Comparison of ENCODE assay signal across 8 cellular contexts in genomic region chr11:19953909-19954308, GRCh38.
DNase-seq lines count a peak whose midpoint lies in the region; ATAC-seq, FAIRE-seq and TF ChIP-seq lines count a peak whose summit lies in the region.

No MANE protein-coding gene starts in this region.

- POLR2A ChIA-PET in endothelial cell of umbilical vein (lab: Charles Lee): no interaction called here

- FAIRE-seq in H54 (lab: Jason Lieb, UNC) (no peak), endothelial cell of umbilical vein (lab: Jason Lieb, UNC) (peak; percentile 92)

- TF ChIP-seq CTCF in endothelial cell of umbilical vein (IDR thresholded peaks at IDR 0.05; ENCODE audit: extremely low read depth in 1 of 2, insufficient read depth in 1 of 2, low read depth in 1 of 2, low read length in 2 of 2) (peak; percentile 55 to 62), mucosa of descending colon (IDR thresholded peaks at IDR 0.05) (no peak), omental fat pad (IDR thresholded peaks at IDR 0.05) (no peak)

- no peak for TF ChIP-seq POLR2A in H54 (IDR thresholded peaks at IDR 0.05; ENCODE audit: low read depth, low read length)
- TF ChIP-seq POLR2A in endothelial cell of umbilical vein (IDR thresholded peaks at IDR 0.05; ENCODE audit: low read depth, low read length): no peak

- peaks cover 44% of the 10 kb centered on the region for H3K4me1 ChIP-seq in endothelial cell of umbilical vein (ENCODE audit: control insufficient read depth, extremely low read depth, insufficient read depth, low read length)
- no peaks in the 10 kb centered on the region for H3K4me1 ChIP-seq in mucosa of descending colon (ENCODE audit: low read depth)

- peak; percentile 54 for DNase-seq in H54 (ENCODE audit: insufficient read length, low spot score)
- peak; percentile 38 for DNase-seq in NCI-H526 treated with DMSO at 0.1 percent for 48 hours (lab: John Stamatoyannopoulos, UW)
- peak; percentile 78 for DNase-seq in endothelial cell of umbilical vein (ENCODE audit: low read depth, low spot score)
- DNase-seq in mucosa of descending colon: no peak
- DNase-seq in NCI-H1048 (lab: John Stamatoyannopoulos, UW): no peak
- no peak for DNase-seq in omental fat pad (ENCODE audit: low spot score)

- ATAC-seq in mucosa of descending colon (peak; percentile 20), GM18868 (IDR thresholded peaks at IDR 0.05; ENCODE audit: unreplicated experiment) (no peak), HG03432 (IDR thresholded peaks at IDR 0.05; ENCODE audit: unreplicated experiment) (no peak), omental fat pad (ENCODE audit: low FRiP score) (no peak)

- H3K36me3 ChIP-seq in endothelial cell of umbilical vein (ENCODE audit: control insufficient read depth in 2 of 2, extremely low read depth in 1 of 2, insufficient read depth in 2 of 2, low read length in 2 of 2) (peaks cover 3 to 5% of the 10 kb centered on the region in 2 experiments), mucosa of descending colon (ENCODE audit: low read depth) (no peaks in the 10 kb centered on the region)

- no TSS peak for BruUV-seq in endothelial cell of umbilical vein (replicated peaks; lab: Mats Ljungman, UMichigan)

- dilution Hi-C loops in endothelial cell of umbilical vein (cut with MboI; ENCODE audit: extremely low pct_ligation_motif_present, low sequenced_read_pairs): no loop called here

- H3K4me3 ChIP-seq in endothelial cell of umbilical vein (replicated peaks in 1 of 3; ENCODE audit: insufficient read depth in 1 of 3, low read depth in 1 of 3, low read length in 3 of 3): no peak overlapping the region
- no peak overlapping the region for H3K4me3 ChIP-seq in mucosa of descending colon

- CTCF ChIA-PET in endothelial cell of umbilical vein (lab: Charles Lee): interaction anchor here (0.7 to 5.8 kb wide), 26 partner anchors 10 to 396 kb away, joined by 3 to 91 read pairs (median 5); no protein-coding TSS in a partner anchor

- H2AFZ ChIP-seq in endothelial cell of umbilical vein (ENCODE audit: low read depth, low read length): no peak overlapping the region

- peaks cover 29% of the 10 kb centered on the region for H3K79me2 ChIP-seq in endothelial cell of umbilical vein (ENCODE audit: control insufficient read depth, insufficient read depth, low read length)

- peak overlapping the region; percentile 50 for H3K27ac ChIP-seq in endothelial cell of umbilical vein (ENCODE audit: insufficient read depth, low read depth, low read length)

- intact Hi-C loops in endothelial cell of umbilical vein (cut with micrococcal nuclease) (loop anchor here (5.0 kb wide), 1 partner anchor 383 kb away; no protein-coding TSS in a partner anchor), mucosa of descending colon (cut with DNase I, micrococcal nuclease) (no loop called here)

- H3K9me1 ChIP-seq in endothelial cell of umbilical vein (replicated peaks; ENCODE audit: control insufficient read depth, extremely low read depth, insufficient read depth, low read length): no peaks in the 10 kb centered on the region

- H3K27me3 ChIP-seq in endothelial cell of umbilical vein (ENCODE audit: control insufficient read depth in 2 of 2, insufficient read depth in 2 of 2, low read length in 2 of 2): no peaks in the 10 kb centered on the region

- H3K9me3 ChIP-seq in endothelial cell of umbilical vein (replicated peaks; ENCODE audit: control insufficient read depth, insufficient read depth, low read length): no peaks in the 10 kb centered on the region
- no peaks in the 10 kb centered on the region for H3K9me3 ChIP-seq in mucosa of descending colon

- no peak overlapping the region for H3K9ac ChIP-seq in endothelial cell of umbilical vein (replicated peaks; ENCODE audit: extremely low read depth, insufficient read depth, low read length)

- no peaks in the 10 kb centered on the region for H4K20me1 ChIP-seq in endothelial cell of umbilical vein (replicated peaks; ENCODE audit: control insufficient read depth, extremely low read depth, insufficient read depth, low read length)

- H3K4me2 ChIP-seq in endothelial cell of umbilical vein (ENCODE audit: insufficient read depth, low read length): no peak overlapping the region

TF ChIP-seq in endothelial cell of umbilical vein, 7 proteins besides CTCF, POLR2A, EP300 and RAD21:
- TF ChIP-seq, protein P1, sequence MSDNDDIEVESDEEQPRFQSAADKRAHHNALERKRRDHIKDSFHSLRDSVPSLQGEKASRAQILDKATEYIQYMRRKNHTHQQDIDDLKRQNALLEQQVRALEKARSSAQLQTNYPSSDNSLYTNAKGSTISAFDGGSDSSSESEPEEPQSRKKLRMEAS (IDR thresholded peaks at IDR 0.05; ENCODE audit: insufficient read depth, insufficient read length): no peak
- TF ChIP-seq POLR2AphosphoS5 (IDR thresholded peaks at IDR 0.05; ENCODE audit: insufficient read depth, low read depth, low read length) (no peak), JUN (IDR thresholded peaks at IDR 0.05; ENCODE audit: borderline replicate concordance, insufficient read depth, insufficient read length, low read depth) (peak; percentile 36), FOS (IDR thresholded peaks at IDR 0.05; ENCODE audit: borderline replicate concordance, insufficient read depth, low read length) (peak; percentile 58), MYC (IDR thresholded peaks at IDR 0.05; ENCODE audit: low read depth, low read length) (no peak)

Comparison
In these comparisons a context has a peak if more than half of its experiments do, and no peak if none do; other contexts are left out.
1. DNase-seq: peak in H54 (single experiment), NCI-H526 treated with DMSO at 0.1 percent for 48 hours (single experiment) and endothelial cell of umbilical vein (single experiment); none in mucosa of descending colon (0 of 3), NCI-H1048 (single experiment) and omental fat pad (single experiment).
2. CTCF ChIP-seq: peak in endothelial cell of umbilical vein (2 of 2); none in mucosa of descending colon (single experiment) and omental fat pad (0 of 3).